Comparison of ENCODE assay signal across 9 cellular contexts in the genomic region with DNA sequence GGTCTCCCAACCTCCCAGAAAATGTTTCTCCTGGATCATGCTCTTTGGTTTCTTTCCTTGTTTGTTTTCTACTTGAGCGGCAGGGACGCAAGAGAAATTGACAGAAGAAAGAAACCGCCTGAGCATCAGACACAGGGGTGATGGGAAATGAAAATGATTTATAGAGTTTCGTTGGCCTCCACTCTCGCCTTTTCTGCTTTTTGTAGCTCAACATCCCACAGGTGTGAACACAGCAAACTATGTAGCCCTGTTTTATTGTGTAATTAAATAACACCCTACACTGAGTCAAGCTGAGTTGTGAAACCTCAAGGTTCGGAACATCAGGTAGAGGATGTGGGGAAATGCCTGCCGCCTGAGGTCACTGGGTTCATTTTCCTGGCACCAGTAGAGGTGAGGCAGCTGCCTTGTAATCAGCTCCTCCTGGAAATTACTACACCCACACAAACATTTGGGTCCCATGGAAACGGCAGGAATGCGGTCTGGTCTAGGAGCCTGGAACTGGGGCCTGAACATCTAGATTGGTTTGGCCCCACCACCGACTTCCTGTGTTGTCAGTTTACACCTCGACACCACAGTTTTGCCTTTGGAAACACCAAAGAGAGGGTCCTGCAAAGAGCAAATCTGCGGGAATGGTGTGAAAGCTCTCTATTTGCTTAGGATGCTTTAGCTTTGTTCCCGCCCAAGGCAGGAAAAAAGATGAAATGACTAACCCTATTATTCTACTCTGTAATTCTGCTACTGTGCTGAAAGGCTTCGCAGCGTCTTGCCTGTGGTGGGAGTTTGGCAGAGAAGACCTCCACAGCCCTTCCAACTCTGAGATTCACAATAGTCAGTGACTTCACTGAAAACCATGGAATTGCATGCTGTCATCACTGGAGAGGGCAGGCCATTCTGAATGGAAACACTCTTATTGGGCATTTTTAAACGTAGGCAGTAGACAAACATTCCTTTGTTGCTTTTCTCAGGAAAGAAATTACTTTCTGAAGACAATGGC. TPM values are rescaled to one million over a fixed set of nuclear protein-coding genes. Genes with fewer than 3 reads are reported as not detected.
DNase-seq lines count a peak whose midpoint lies in the region; ATAC-seq, FAIRE-seq and TF ChIP-seq lines count a peak whose summit lies in the region.
"Had no signal": no experiment of that assay in that cellular context is flagged by ENCODE, and none has a peak within 500 bp of the region (broad histone marks: within the 10 kb centered on the region; RNA-seq: fewer than 3 reads in every experiment).

No MANE protein-coding gene starts in this region.

- TF ChIP-seq EP300 in A549 (IDR thresholded peaks at IDR 0.05): no peak

- CTCF ChIA-PET in A549 (lab: Yijun Ruan, JAX): no interaction called here

- H3K4me1 ChIP-seq in A549: peaks cover 24% of the 10 kb centered on the region

- H3K4me3 ChIP-seq in A549 (no peak overlapping the region), HFF-Myc (replicated peaks; ENCODE audit: low read depth, low read length) (no peak overlapping the region), astrocyte of the cerebellum (ENCODE audit: low read depth, low read length) (no peak overlapping the region)

- POLR2A ChIA-PET in A549 (lab: Yijun Ruan, JAX): no interaction called here

- TF ChIP-seq RAD21 in A549 (conservative IDR thresholded peaks at IDR 0.05 in 1 of 2, IDR thresholded peaks at IDR 0.05 in 1 of 2): no peak

- DNase-seq in A549 (ENCODE audit: low read depth in 1 of 2, low spot score in 1 of 2) (peak; percentile 22 to 68), HFF-Myc (ENCODE audit: extremely low read depth, low read depth) (peak; percentile 58), astrocyte of the cerebellum (ENCODE audit: low read depth) (peak; percentile 91), kidney tubule cell (ENCODE audit: low spot score) (peak; percentile 99), urothelium cell line (ENCODE audit: low spot score) (peak; percentile 95), NAMALWA (ENCODE audit: low spot score) (no peak), NCI-H446 treated with DMSO at 0.1 percent for 48 hours (lab: John Stamatoyannopoulos, UW) (no peak)
- DNase-seq: activated naive CD8-positive, alpha-beta T cell treated with anti-CD3 and anti-CD28 coated beads, Interleukin-2, amount 10 ng/mL, durations not matched to agents 7 days and 5 days had no signal

- no peaks in the 10 kb centered on the region for H3K9me3 ChIP-seq in A549

- no peak for TF ChIP-seq CTCF in A549 (IDR thresholded peaks at IDR 0.05)
- TF ChIP-seq CTCF in HFF-Myc (IDR thresholded peaks at IDR 0.05; ENCODE audit: low read depth, low read length, missing control alignments): no peak
- TF ChIP-seq CTCF in astrocyte of the cerebellum (IDR thresholded peaks at IDR 0.05; ENCODE audit: low read depth, low read length, missing control alignments): no peak

- H3K27ac ChIP-seq in A549: peak overlapping the region in 1 of 2 experiments; percentile 53; a peak in 2 of 6 replicates

- WGBS in A549 (ENCODE audit: missing lambda C conversion rate): 79% methylated on average over 16 of the region's 16 CpGs

- no peak for TF ChIP-seq POLR2A in A549 (IDR thresholded peaks at IDR 0.05; ENCODE audit: low read length)

- peak overlapping the region; percentile 39; the same call in 2 of the 3 replicates for H3K4me2 ChIP-seq in A549

- in situ Hi-C loops in astrocyte of the cerebellum (cut with HindIII; ENCODE audit: low sequenced_read_pairs): no loop called here

- ATAC-seq in A549 (peak; percentile 55 to 76; a peak in 4 of 6 replicates), GM19023 (IDR thresholded peaks at IDR 0.05; ENCODE audit: unreplicated experiment) (no peak)

- FAIRE-seq in A549 (lab: Jason Lieb, UNC) (no peak), urothelium cell line (lab: Jason Lieb, UNC) (peak; percentile 53)

TF ChIP-seq in A549, 52 proteins besides CTCF, POLR2A, EP300 and RAD21:
- peak; percentile 30; the same call in 1 of the 2 replicates for TF ChIP-seq GATA3 (IDR thresholded peaks at IDR 0.05; ENCODE audit: borderline replicate concordance)
- no peak for TF ChIP-seq FOSL2 (IDR thresholded peaks at IDR 0.05)
- TF ChIP-seq FOSL2 (CRISPR knock-in tag; IDR thresholded peaks at IDR 0.05): peak; percentile 34; the same call in 1 of the 2 replicates
- no peak for TF ChIP-seq JUN (IDR thresholded peaks at IDR 0.05)
- no peak for TF ChIP-seq FOSB (CRISPR knock-in tag; IDR thresholded peaks at IDR 0.05)
- TF ChIP-seq CEBPB (IDR thresholded peaks at IDR 0.05): peak in 1 of 2 experiments; percentile 67; a peak in 2 of 4 replicates
- no peak for TF ChIP-seq MYC (IDR thresholded peaks at IDR 0.05; ENCODE audit: borderline replicate concordance, low read length)
- no peak for TF ChIP-seq HEYL (CRISPR knock-in tag; IDR thresholded peaks at IDR 0.05)

RNA-seq across cellular contexts. Expression of gene ADAT2, which starts 53.0 kb away (rescaled TPM):
- polyA plus RNA-seq in A549 (2011; rRNA removed): 5.1 and 7.1 TPM in 2 replicates
- polyA plus RNA-seq in A549 (2012; cell fraction: cytosol; rRNA removed): 2.1 and 2.3 TPM in 2 replicates
- 3.6 and 5.0 TPM in 2 replicates for polyA plus RNA-seq in A549 (2012; cell fraction: nucleus; rRNA removed)
- polyA plus RNA-seq in A549 (2017; fragmentation: RNase III; extraction: RNeasy Plus Mini Kit Qiagen cat#74134 plus additional on column Dnase treatment): 7.8 to 8.2 TPM (median 8.0 TPM) in 3 replicates
- 1.7 and 2.8 TPM in 2 replicates for polyA minus RNA-seq in A549 (2011; rRNA and poly(A)+ RNA removed)

RNA-seq across cellular contexts. Expression of gene PEX3, which starts 53.1 kb away (rescaled TPM):
- polyA plus RNA-seq in A549 (2011; rRNA removed): 24.7 and 25.9 TPM in 2 replicates
- polyA plus RNA-seq in A549 (2012; cell fraction: cytosol; rRNA removed): 10.3 and 11.2 TPM in 2 replicates
- polyA plus RNA-seq in A549 (2012; cell fraction: nucleus; rRNA removed): 3.2 and 4.5 TPM in 2 replicates
- polyA plus RNA-seq in A549 (2017; fragmentation: RNase III; extraction: RNeasy Plus Mini Kit Qiagen cat#74134 plus additional on column Dnase treatment): 14.0 to 15.7 TPM (median 15.1 TPM) in 3 replicates
- 12.1 and 12.4 TPM in 2 replicates for polyA minus RNA-seq in A549 (2011; rRNA and poly(A)+ RNA removed)

Comparison
In these comparisons a context has a peak if more than half of its experiments do, and no peak if none do; other contexts are left out.
1. DNase-seq: peak in A549 (2 of 2), HFF-Myc (single experiment), astrocyte of the cerebellum (single experiment), kidney tubule cell (single experiment) and urothelium cell line (single experiment); none in NAMALWA (single experiment) and NCI-H446 treated with DMSO at 0.1 percent for 48 hours (single experiment).